12 cellular contexts compared by ENCODE assay signal in genomic region chr15:35696767-35697231, GRCh38.
DNase-seq lines count a peak whose midpoint lies in the region; ATAC-seq and TF ChIP-seq lines count a peak whose summit lies in the region.
"Had no signal": no experiment of that assay in that cellular context is flagged by ENCODE, and none has a peak within 500 bp of the region (broad histone marks: within the 10 kb centered on the region; RNA-seq: fewer than 3 reads in every experiment).

No MANE protein-coding gene starts in this region.

- H4K8ac ChIP-seq in mesenchymal stem cell (ENCODE audit: low read length): no peak overlapping the region

- ATAC-seq in GM21723 (IDR thresholded peaks at IDR 0.05; ENCODE audit: unreplicated experiment): no peak

- no peak overlapping the region for H4K91ac ChIP-seq in mesenchymal stem cell (ENCODE audit: low read length)

- TF ChIP-seq CTCF in endothelial cell (IDR thresholded peaks at IDR 0.05; ENCODE audit: unreplicated experiment): no peak

- DNase-seq in Caki2 (ENCODE audit: low read depth): peak; percentile 63
- peak; percentile 54 for DNase-seq in NCI-H82 (lab: John Stamatoyannopoulos, UW)
- no peak for DNase-seq in endothelial cell (ENCODE audit: low spot score)
- peak; percentile 85 for DNase-seq in mesenchymal stem cell
- DNase-seq in NCI-H2227 (lab: John Stamatoyannopoulos, UW; ENCODE audit: unreplicated experiment): no peak
- no peak for DNase-seq in stimulated activated naive CD4-positive, alpha-beta T cell treated with Interleukin-2 at 50 U/mL for 16 hours (lab: John Stamatoyannopoulos, UW)
- DNase-seq in head of caudate nucleus: no peak
- DNase-seq: gastrocnemius medialis, NCI-H146, T-helper 2 cell had no signal

- H3K79me1 ChIP-seq in mesenchymal stem cell (replicated peaks; ENCODE audit: low read length, poor library complexity, severe bottlenecking): no peaks in the 10 kb centered on the region

- no peak overlapping the region for H3K14ac ChIP-seq in mesenchymal stem cell (ENCODE audit: low read length in 2 of 2)

- H3K27me3 ChIP-seq in mesenchymal stem cell (ENCODE audit: control insufficient read depth in 1 of 2, insufficient read depth in 1 of 2, low read length in 2 of 2): no peaks in the 10 kb centered on the region
- H3K27me3 ChIP-seq: gastrocnemius medialis had no signal

- H3K4ac ChIP-seq in mesenchymal stem cell (ENCODE audit: low read depth in 1 of 2, low read length in 2 of 2): no peak overlapping the region

- H3K9me3 ChIP-seq in mesenchymal stem cell (ENCODE audit: control insufficient read depth, low read length): no peaks in the 10 kb centered on the region
- H3K9me3 ChIP-seq: gastrocnemius medialis had no signal

- 0% methylated on average over 4 of the region's 5 CpGs for WGBS in mesenchymal stem cell

- no peak overlapping the region for H3K23ac ChIP-seq in mesenchymal stem cell (ENCODE audit: low read length in 2 of 2)

- H3K4me1 ChIP-seq in mesenchymal stem cell (ENCODE audit: control insufficient read depth, insufficient read depth, low read depth, low read length): peaks cover 6% of the 10 kb centered on the region

- H3K4me3 ChIP-seq in mesenchymal stem cell (ENCODE audit: insufficient read depth in 1 of 2, low read depth in 1 of 2, low read length in 2 of 2): no peak overlapping the region
- H3K4me3 ChIP-seq: gastrocnemius medialis had no signal

- intact Hi-C loops in head of caudate nucleus (cut with DNase I): no loop called here

- peak overlapping the region in 1 of 2 experiments; percentile 75 for H3K18ac ChIP-seq in mesenchymal stem cell (ENCODE audit: low read depth in 1 of 2, low read length in 2 of 2)

- H2BK5ac ChIP-seq in mesenchymal stem cell (ENCODE audit: low read depth, low read length, poor library complexity, severe bottlenecking): peak overlapping the region; percentile 86

- no peak overlapping the region for H2AFZ ChIP-seq in mesenchymal stem cell (ENCODE audit: low read depth, low read length)

- no peaks in the 10 kb centered on the region for H3K36me3 ChIP-seq in mesenchymal stem cell (ENCODE audit: control insufficient read depth in 1 of 2, insufficient read depth in 2 of 2, low read depth in 1 of 2, low read length in 2 of 2)
- H3K36me3 ChIP-seq: gastrocnemius medialis had no signal

- H2BK12ac ChIP-seq in mesenchymal stem cell (ENCODE audit: low read length in 2 of 2): peak overlapping the region in 1 of 2 experiments; percentile 44

- peaks cover 44% of the 10 kb centered on the region for H3K4me1 Mint-ChIP-seq in endothelial cell (ENCODE audit: unreplicated experiment)

- H3K9me3 Mint-ChIP-seq in endothelial cell (ENCODE audit: unreplicated experiment): no peaks in the 10 kb centered on the region

- no peaks in the 10 kb centered on the region for H3K36me3 Mint-ChIP-seq in endothelial cell (ENCODE audit: low read depth, unreplicated experiment)

- peak overlapping the region; percentile 96 for H3K27ac ChIP-seq in mesenchymal stem cell (ENCODE audit: low read length, poor library complexity, severe bottlenecking)

- H3K9ac ChIP-seq in mesenchymal stem cell (ENCODE audit: low read length): no peak overlapping the region
- H3K9ac ChIP-seq: parathyroid adenoma had no signal

- H2BK120ac ChIP-seq in mesenchymal stem cell (ENCODE audit: low read depth, low read length): no peak overlapping the region

- peak overlapping the region; percentile 58 for H3K4me2 ChIP-seq in mesenchymal stem cell (ENCODE audit: low read length, poor library complexity, severe bottlenecking)

- H2BK15ac ChIP-seq in mesenchymal stem cell (ENCODE audit: low read depth, poor library complexity, severe bottlenecking): no peak overlapping the region

- H3K4me3 Mint-ChIP-seq in endothelial cell (ENCODE audit: unreplicated experiment): no peak overlapping the region

- in situ Hi-C loops in Caki2 (cut with HindIII; ENCODE audit: low pct_unique_long_range_greater_than_20kb, low sequenced_read_pairs): no loop called here

- peaks cover 3% of the 10 kb centered on the region for H3K27me3 Mint-ChIP-seq in endothelial cell (ENCODE audit: unreplicated experiment)

- peak overlapping the region; percentile 33 for H2AK5ac ChIP-seq in mesenchymal stem cell (ENCODE audit: low read length, severe bottlenecking)

- peak overlapping the region; percentile 92 for H3K27ac Mint-ChIP-seq in endothelial cell (ENCODE audit: unreplicated experiment)

Comparison
In these comparisons a context has a peak if more than half of its experiments do, and no peak if none do; other contexts are left out.
1. DNase-seq: peak in Caki2 (single experiment), NCI-H82 (single experiment) and mesenchymal stem cell (single experiment); none in endothelial cell (single experiment), NCI-H2227 (single experiment), stimulated activated naive CD4-positive, alpha-beta T cell treated with Interleukin-2 at 50 U/mL for 16 hours (single experiment) and head of caudate nucleus (0 of 42).